ENCODE assay signal across 11 cellular contexts in genomic region chr17:80673152-80673920, GRCh38.
DNase-seq lines count a peak whose midpoint lies in the region; ATAC-seq, FAIRE-seq and TF ChIP-seq lines count a peak whose summit lies in the region.
"Had no signal": no experiment of that assay in that cellular context is flagged by ENCODE, and none has a peak within 500 bp of the region (broad histone marks: within the 10 kb centered on the region; RNA-seq: fewer than 3 reads in every experiment).

No MANE protein-coding gene starts in this region.

- H4K20me1 ChIP-seq in endothelial cell of umbilical vein (replicated peaks; ENCODE audit: control insufficient read depth, extremely low read depth, insufficient read depth, low read length), result no peaks in the 10 kb centered on the region

- CTCF ChIA-PET in activated naive CD4-positive, alpha-beta T cell treated with anti-CD3 and anti-CD28 coated beads for 36 hours (lab: Charles Lee), result no interaction called here
- CTCF ChIA-PET in endothelial cell of umbilical vein (lab: Charles Lee), result interaction anchor here (0.6 kb wide), 1 partner anchor 24 kb away, joined by 3 read pairs; no protein-coding TSS in a partner anchor
- CTCF ChIA-PET in GM10248 (lab: Yijun Ruan, JAX), result no interaction called here

- H3K9ac ChIP-seq in endothelial cell of umbilical vein (replicated peaks; ENCODE audit: extremely low read depth, insufficient read depth, low read length), result no peak overlapping the region

- no peaks in the 10 kb centered on the region for H3K36me3 ChIP-seq in endothelial cell of umbilical vein (ENCODE audit: control insufficient read depth in 2 of 2, extremely low read depth in 1 of 2, insufficient read depth in 2 of 2, low read length in 2 of 2)

- no peaks in the 10 kb centered on the region for H3K9me3 Mint-ChIP-seq in activated naive CD4-positive, alpha-beta T cell treated with anti-CD3 and anti-CD28 coated beads for 36 hours
- H3K9me3 Mint-ChIP-seq in stimulated activated naive CD8-positive, alpha-beta T cell treated with anti-CD3 and anti-CD28 coated beads, Interleukin-15, amount 100 ng/mL, for 72 hours, result no peaks in the 10 kb centered on the region
- H3K9me3 Mint-ChIP-seq: CD14-positive monocyte had no signal

- H3K27me3 ChIP-seq in endothelial cell of umbilical vein (ENCODE audit: control insufficient read depth in 2 of 2, insufficient read depth in 2 of 2, low read length in 2 of 2), result no peaks in the 10 kb centered on the region

- no peak overlapping the region for H3K27ac ChIP-seq in endothelial cell of umbilical vein (ENCODE audit: insufficient read depth, low read depth, low read length)

- POLR2A ChIA-PET in endothelial cell of umbilical vein (lab: Charles Lee), result no interaction called here
- POLR2A ChIA-PET in GM10248 (lab: Yijun Ruan, JAX), result no interaction called here

- H3K4me2 ChIP-seq in endothelial cell of umbilical vein (ENCODE audit: insufficient read depth, low read length), result no peak overlapping the region

- H3K27ac Mint-ChIP-seq in activated naive CD4-positive, alpha-beta T cell treated with anti-CD3 and anti-CD28 coated beads for 36 hours, result peak overlapping the region; percentile 47
- peak overlapping the region in 1 of 2 donors; percentile 57 for H3K27ac Mint-ChIP-seq in stimulated activated naive CD8-positive, alpha-beta T cell treated with anti-CD3 and anti-CD28 coated beads, Interleukin-15, amount 100 ng/mL, for 72 hours

- no TSS peak for BruUV-seq in endothelial cell of umbilical vein (replicated peaks; lab: Mats Ljungman, UMichigan)

- intact Hi-C loops in activated naive CD4-positive, alpha-beta T cell treated with anti-CD3 and anti-CD28 coated beads for 36 hours (cut with micrococcal nuclease), result no loop called here
- intact Hi-C loops in endothelial cell of umbilical vein (cut with micrococcal nuclease), result loop anchor here (5.0 to 10.0 kb wide), 2 partner anchors 89 to 181 kb away; no protein-coding TSS in a partner anchor

- no peak overlapping the region for H2AFZ ChIP-seq in endothelial cell of umbilical vein (ENCODE audit: low read depth, low read length)

- dilution Hi-C loops in endothelial cell of umbilical vein (cut with MboI; ENCODE audit: extremely low pct_ligation_motif_present, low sequenced_read_pairs), result no loop called here

- peak; percentile 61 for DNase-seq in activated naive CD4-positive, alpha-beta T cell treated with anti-CD3 and anti-CD28 coated beads for 36 hours
- DNase-seq in activated naive CD4-positive, alpha-beta T cell treated with anti-CD3 and anti-CD28 coated beads, Interleukin-2, amount 50 U/mL, for 16 hours, result no peak
- DNase-seq in NOMO-1 (lab: John Stamatoyannopoulos, UW; ENCODE audit: unreplicated experiment in 2 of 2) (peak; percentile 18 to 52), endothelial cell of umbilical vein (ENCODE audit: low read depth, low spot score) (peak; percentile 38), GM10248 (ENCODE audit: extremely low spot score) (no peak)
- no peak for DNase-seq in stimulated activated naive CD8-positive, alpha-beta T cell treated with anti-CD3 and anti-CD28 coated beads, Interleukin-15, amount 100 ng/mL, for 72 hours
- DNase-seq: head of caudate nucleus had no signal

- peaks cover 3% of the 10 kb centered on the region for H3K79me2 ChIP-seq in endothelial cell of umbilical vein (ENCODE audit: control insufficient read depth, insufficient read depth, low read length)

- TF ChIP-seq CTCF in endothelial cell of umbilical vein (IDR thresholded peaks at IDR 0.05; ENCODE audit: extremely low read depth in 1 of 2, insufficient read depth in 1 of 2, low read depth in 1 of 2, low read length in 2 of 2) (no peak), GM10248 (IDR thresholded peaks at IDR 0.05; ENCODE audit: control extremely low read depth, extremely low read depth, low read depth, missing control alignments) (no peak)

- peaks cover 62% of the 10 kb centered on the region for H3K4me1 Mint-ChIP-seq in activated naive CD4-positive, alpha-beta T cell treated with anti-CD3 and anti-CD28 coated beads for 36 hours (ENCODE audit: low read depth)
- peaks cover 84% of the 10 kb centered on the region for H3K4me1 Mint-ChIP-seq in stimulated activated naive CD8-positive, alpha-beta T cell treated with anti-CD3 and anti-CD28 coated beads, Interleukin-15, amount 100 ng/mL, for 72 hours

- no peaks in the 10 kb centered on the region for H3K9me1 ChIP-seq in endothelial cell of umbilical vein (replicated peaks; ENCODE audit: control insufficient read depth, extremely low read depth, insufficient read depth, low read length)

- no peaks in the 10 kb centered on the region for H3K27me3 Mint-ChIP-seq in activated naive CD4-positive, alpha-beta T cell treated with anti-CD3 and anti-CD28 coated beads for 36 hours (ENCODE audit: low read depth)
- H3K27me3 Mint-ChIP-seq in stimulated activated naive CD8-positive, alpha-beta T cell treated with anti-CD3 and anti-CD28 coated beads, Interleukin-15, amount 100 ng/mL, for 72 hours, result no peaks in the 10 kb centered on the region

- H3K36me3 Mint-ChIP-seq in activated naive CD4-positive, alpha-beta T cell treated with anti-CD3 and anti-CD28 coated beads for 36 hours (ENCODE audit: low read depth), result peaks cover 8% of the 10 kb centered on the region

- H3K9me3 ChIP-seq in endothelial cell of umbilical vein (replicated peaks; ENCODE audit: control insufficient read depth, insufficient read depth, low read length), result no peaks in the 10 kb centered on the region

- H3K4me1 ChIP-seq in endothelial cell of umbilical vein (ENCODE audit: control insufficient read depth, extremely low read depth, insufficient read depth, low read length), result peaks cover 22% of the 10 kb centered on the region

- H3K4me3 Mint-ChIP-seq in activated naive CD4-positive, alpha-beta T cell treated with anti-CD3 and anti-CD28 coated beads for 36 hours, result peak overlapping the region; percentile 1
- peak overlapping the region; percentile 61 to 62 for H3K4me3 Mint-ChIP-seq in stimulated activated naive CD8-positive, alpha-beta T cell treated with anti-CD3 and anti-CD28 coated beads, Interleukin-15, amount 100 ng/mL, for 72 hours
- H3K4me3 Mint-ChIP-seq: CD14-positive monocyte had no signal

- no peak for TF ChIP-seq POLR2A in endothelial cell of umbilical vein (IDR thresholded peaks at IDR 0.05; ENCODE audit: low read depth, low read length)

- ATAC-seq in stimulated activated naive CD8-positive, alpha-beta T cell treated with anti-CD3 and anti-CD28 coated beads, Interleukin-15, amount 100 ng/mL, for 72 hours, result peak; percentile 43
- ATAC-seq in HG02763 (IDR thresholded peaks at IDR 0.05; ENCODE audit: unreplicated experiment), result no peak
- no peak for ATAC-seq in HG02571 (IDR thresholded peaks at IDR 0.05; ENCODE audit: unreplicated experiment)
- ATAC-seq: Right ventricle myocardium inferior had no signal

- peak; percentile 71 for FAIRE-seq in endothelial cell of umbilical vein (lab: Jason Lieb, UNC)

- H3K4me3 ChIP-seq in endothelial cell of umbilical vein (replicated peaks in 1 of 3; ENCODE audit: insufficient read depth in 1 of 3, low read depth in 1 of 3, low read length in 3 of 3), result no peak overlapping the region

TF ChIP-seq in endothelial cell of umbilical vein, 7 proteins besides CTCF, POLR2A, EP300 and RAD21:
- TF ChIP-seq POLR2AphosphoS5 (IDR thresholded peaks at IDR 0.05; ENCODE audit: insufficient read depth, low read depth, low read length), result no peak
- TF ChIP-seq FOS (IDR thresholded peaks at IDR 0.05; ENCODE audit: borderline replicate concordance, insufficient read depth, low read length), result no peak
- TF ChIP-seq EZH2 (IDR thresholded peaks at IDR 0.05; ENCODE audit: borderline replicate concordance, low read depth, low read length, severe bottlenecking), result no peak
- no peak for TF ChIP-seq MYC (IDR thresholded peaks at IDR 0.05; ENCODE audit: low read depth, low read length)
- TF ChIP-seq JUN (IDR thresholded peaks at IDR 0.05; ENCODE audit: borderline replicate concordance, insufficient read depth, insufficient read length, low read depth), result no peak
- TF ChIP-seq GATA2 (IDR thresholded peaks at IDR 0.05; ENCODE audit: insufficient read depth, insufficient read length, low read depth, low read length), result no peak
- TF ChIP-seq, protein P1, sequence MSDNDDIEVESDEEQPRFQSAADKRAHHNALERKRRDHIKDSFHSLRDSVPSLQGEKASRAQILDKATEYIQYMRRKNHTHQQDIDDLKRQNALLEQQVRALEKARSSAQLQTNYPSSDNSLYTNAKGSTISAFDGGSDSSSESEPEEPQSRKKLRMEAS (IDR thresholded peaks at IDR 0.05; ENCODE audit: insufficient read depth, insufficient read length), result no peak
TF ChIP-seq in endothelial cell of umbilical vein: peak in this region for 0.

Comparison
In these comparisons a context has a peak if more than half of its experiments do, and no peak if none do; other contexts are left out.
1. DNase-seq: peak in activated naive CD4-positive, alpha-beta T cell treated with anti-CD3 and anti-CD28 coated beads for 36 hours (single experiment), NOMO-1 (2 of 2) and endothelial cell of umbilical vein (single experiment); none in activated naive CD4-positive, alpha-beta T cell treated with anti-CD3 and anti-CD28 coated beads, Interleukin-2, amount 50 U/mL, for 16 hours (single experiment), stimulated activated naive CD8-positive, alpha-beta T cell treated with anti-CD3 and anti-CD28 coated beads, Interleukin-15, amount 100 ng/mL, for 72 hours (0 of 2) and GM10248 (single experiment).